ENCODE assay signal across 1 cellular context in the genomic region with DNA sequence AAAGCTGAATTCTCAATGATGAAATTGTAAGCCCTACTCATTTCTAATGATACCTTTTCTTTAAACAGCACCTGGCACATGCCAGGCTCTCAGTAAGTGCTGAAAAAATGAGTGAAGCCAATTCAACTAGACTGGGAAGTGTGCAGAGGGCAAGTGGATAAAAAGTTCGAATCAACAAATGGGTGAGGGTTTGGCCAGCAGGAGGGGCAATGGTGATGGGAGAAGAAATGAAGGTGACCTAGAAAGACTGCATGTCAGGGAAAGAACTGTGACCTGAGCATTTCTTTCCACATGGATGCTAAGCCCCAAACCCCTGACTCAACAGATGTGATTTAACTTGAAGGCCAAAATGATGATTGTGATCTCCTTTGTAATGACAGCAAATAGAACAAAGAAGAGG.
TF ChIP-seq lines count a peak whose summit lies in the region.

No MANE protein-coding gene starts in this region.

TF ChIP-seq in HepG2, 621 proteins besides CTCF, POLR2A, EP300 and RAD21:
- no peak for TF ChIP-seq SNRNP70 (IDR thresholded peaks at IDR 0.05; ENCODE audit: low read depth, low read length)
- TF ChIP-seq YY1 (IDR thresholded peaks at IDR 0.05; ENCODE audit: insufficient read depth, insufficient replicate concordance, low read depth, low read length): no peak
- TF ChIP-seq STAG1 (CRISPR knock-in tag; IDR thresholded peaks at IDR 0.05): peak; percentile 35
- no peak for TF ChIP-seq MED8 (CRISPR knock-in tag; IDR thresholded peaks at IDR 0.05; ENCODE audit: insufficient replicate concordance)
- no peak for TF ChIP-seq ZSCAN25 (CRISPR knock-in tag; IDR thresholded peaks at IDR 0.05)
- TF ChIP-seq POLR2G (IDR thresholded peaks at IDR 0.05; ENCODE audit: low read depth, low read length): no peak
